In the genomic region with DNA sequence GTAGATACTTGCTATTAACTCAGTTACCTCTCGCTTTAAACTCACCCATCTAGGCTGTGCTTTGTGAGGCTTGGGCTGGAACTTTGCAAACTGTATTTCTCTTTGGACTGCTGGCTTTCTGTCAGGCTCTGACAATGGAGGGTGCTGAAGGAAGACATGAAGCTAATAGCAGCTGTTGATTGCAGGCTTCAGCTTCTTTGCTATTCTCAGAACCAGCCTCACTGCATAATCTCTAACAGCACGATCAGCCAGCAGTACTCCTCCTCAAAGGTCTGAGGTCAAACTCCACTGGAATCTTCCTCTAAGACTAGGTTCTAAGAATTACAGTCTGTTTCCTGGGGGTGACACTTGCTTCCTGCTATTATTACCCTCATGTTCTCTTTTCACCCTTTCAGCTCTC, we compare ENCODE assay signal across 12 cellular contexts.
"Had no signal": no experiment of that assay in that cellular context is flagged by ENCODE, and none has a peak within 500 bp of the region (broad histone marks: within the 10 kb centered on the region; RNA-seq: fewer than 3 reads in every experiment).

No MANE protein-coding gene starts in this region.

- DNase-seq: activated CD4-positive, alpha-beta T cell treated with anti-CD3 and anti-CD28 coated beads, Interleukin-2, amount 50 U/mL, for 4 hours; activated CD4-positive, CD25-positive, alpha-beta regulatory T cell treated with anti-CD3 and anti-CD28 coated beads, Interleukin-2, amount 50 U/mL, for 72 hours; activated effector memory CD4-positive, alpha-beta T cell treated with Interleukin-2 at 50 U/mL for 16 hours; activated T-cell treated with anti-CD3 and anti-CD28 coated beads, Interleukin-2, amount 50 U/mL, for 1 hour; dorsolateral prefrontal cortex; foreskin keratinocyte; left lung; stimulated activated CD4-positive, alpha-beta T cell treated with anti-CD3 and anti-CD28 coated beads, Interleukin-2, amount 100 ng/mL, for 48 hours; stimulated activated naive CD8-positive, alpha-beta T cell treated with anti-CD3 and anti-CD28 coated beads, Interleukin-15, Interleukin-2, amounts not matched to agents 100 U/mL and 50 U/mL, for 24 hours; T-helper 17 cell had no signal

- H3K27me3 Mint-ChIP-seq: T-helper 17 cell had no signal

- H3K27ac Mint-ChIP-seq: activated naive CD4-positive, alpha-beta T cell treated with anti-CD3 and anti-CD28 coated beads, Interleukin-2, amount 50 U/mL, for 72 hours; T-helper 17 cell; type B pancreatic cell had no signal

- ATAC-seq: activated naive CD4-positive, alpha-beta T cell treated with anti-CD3 and anti-CD28 coated beads, Interleukin-2, amount 50 U/mL, for 72 hours; foreskin keratinocyte; left lung; stimulated activated naive CD8-positive, alpha-beta T cell treated with anti-CD3 and anti-CD28 coated beads, Interleukin-15, Interleukin-2, amounts not matched to agents 100 U/mL and 50 U/mL, for 24 hours; T-helper 17 cell had no signal

- H3K9me3 Mint-ChIP-seq: type B pancreatic cell had no signal

- H3K36me3 Mint-ChIP-seq: activated naive CD4-positive, alpha-beta T cell treated with anti-CD3 and anti-CD28 coated beads, Interleukin-2, amount 50 U/mL, for 72 hours; type B pancreatic cell had no signal

- H3K4me1 Mint-ChIP-seq: T-helper 17 cell had no signal

- H3K4me3 Mint-ChIP-seq: T-helper 17 cell, type B pancreatic cell had no signal
